1 cellular context compared by ENCODE assay signal in the genomic region with DNA sequence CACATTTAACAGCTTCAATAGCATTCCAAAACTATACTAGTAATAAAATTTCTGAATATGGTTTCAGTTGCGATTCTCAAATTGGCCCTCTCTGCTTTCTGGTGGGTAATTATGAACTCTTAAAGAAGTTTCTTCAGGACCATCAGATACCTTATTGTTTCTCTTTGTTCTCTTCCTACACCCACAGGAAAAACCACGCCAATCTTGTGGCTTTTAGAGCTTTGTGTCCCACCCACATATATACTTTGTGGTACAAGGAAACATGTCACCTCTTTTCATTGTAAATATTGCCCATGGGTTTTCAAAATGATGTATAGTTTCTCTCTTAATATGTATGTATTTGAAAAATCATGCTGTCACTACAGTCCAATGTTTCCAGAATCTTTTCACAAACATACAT.
A peak's percentile ranks its signal among the peaks of the same experiment; 100 is the strongest.
TF ChIP-seq lines count a peak whose summit lies in the region.

No MANE protein-coding gene starts in this region.

TF ChIP-seq in GM12878, 131 proteins besides CTCF, POLR2A, EP300 and RAD21 (continued from another document and continues in another):
- TF ChIP-seq CHD2 (IDR thresholded peaks at IDR 0.05; ENCODE audit: borderline replicate concordance, low read depth, low read length) (no peak), MTA2 (IDR thresholded peaks at IDR 0.05; ENCODE audit: low read depth) (peak; percentile 50; the same call in 1 of the 2 replicates), NR2C2 (IDR thresholded peaks at IDR 0.05; ENCODE audit: borderline replicate concordance, control insufficient read depth, insufficient read length, low read depth) (no peak), ETV6 (conservative IDR thresholded peaks at IDR 0.05 in 1 of 2, IDR thresholded peaks at IDR 0.05 in 1 of 2; ENCODE audit: borderline replicate concordance in 1 of 2, low read depth in 1 of 2) (no peak), STAT3 (IDR thresholded peaks at IDR 0.05; ENCODE audit: low read depth, low read length) (no peak), BRCA1 (IDR thresholded peaks at IDR 0.05; ENCODE audit: low read depth, low read length) (no peak), SIX5 (IDR thresholded peaks at IDR 0.05; ENCODE audit: low read depth, low read length, severe bottlenecking) (no peak), KDM1A (IDR thresholded peaks at IDR 0.05; ENCODE audit: borderline replicate concordance) (no peak), RUNX3 (IDR thresholded peaks at IDR 0.05; ENCODE audit: low read length) (peak; percentile 59), BMI1 (IDR thresholded peaks at IDR 0.05; ENCODE audit: borderline replicate concordance) (no peak), TARDBP (IDR thresholded peaks at IDR 0.05; ENCODE audit: borderline replicate concordance) (no peak), NFIC (IDR thresholded peaks at IDR 0.05; ENCODE audit: low read depth, low read length) (no peak), SMAD1 (IDR thresholded peaks at IDR 0.05; ENCODE audit: low read depth, partially characterized antibody) (no peak), MYC (IDR thresholded peaks at IDR 0.05; ENCODE audit: insufficient read depth, insufficient read length, insufficient replicate concordance, low read length, severe bottlenecking) (no peak), GABPA (IDR thresholded peaks at IDR 0.05; ENCODE audit: low read depth) (no peak), NFXL1 (IDR thresholded peaks at IDR 0.05; ENCODE audit: borderline replicate concordance) (no peak), RCOR1 (conservative IDR thresholded peaks at IDR 0.05; ENCODE audit: low read depth, low read length) (no peak), HDAC6 (IDR thresholded peaks at IDR 0.05; ENCODE audit: unreplicated experiment) (no peak), POU2F2 (IDR thresholded peaks at IDR 0.05; ENCODE audit: borderline replicate concordance, low read depth, low read length) (no peak), ZSCAN29 (IDR thresholded peaks at IDR 0.05) (no peak), CBX3 (IDR thresholded peaks at IDR 0.05; ENCODE audit: borderline replicate concordance, low read depth) (no peak), HCFC1 (IDR thresholded peaks at IDR 0.05; ENCODE audit: low read length) (no peak), ZNF384 (IDR thresholded peaks at IDR 0.05; ENCODE audit: borderline replicate concordance, low read depth, low read length) (no peak), IKZF2 (IDR thresholded peaks at IDR 0.05) (peak in 1 of 2 experiments; percentile 47; a peak in 1 of 4 replicates), RELA (IDR thresholded peaks at IDR 0.05; ENCODE audit: borderline replicate concordance, partially characterized antibody) (no peak)
- TF ChIP-seq, protein P1, sequence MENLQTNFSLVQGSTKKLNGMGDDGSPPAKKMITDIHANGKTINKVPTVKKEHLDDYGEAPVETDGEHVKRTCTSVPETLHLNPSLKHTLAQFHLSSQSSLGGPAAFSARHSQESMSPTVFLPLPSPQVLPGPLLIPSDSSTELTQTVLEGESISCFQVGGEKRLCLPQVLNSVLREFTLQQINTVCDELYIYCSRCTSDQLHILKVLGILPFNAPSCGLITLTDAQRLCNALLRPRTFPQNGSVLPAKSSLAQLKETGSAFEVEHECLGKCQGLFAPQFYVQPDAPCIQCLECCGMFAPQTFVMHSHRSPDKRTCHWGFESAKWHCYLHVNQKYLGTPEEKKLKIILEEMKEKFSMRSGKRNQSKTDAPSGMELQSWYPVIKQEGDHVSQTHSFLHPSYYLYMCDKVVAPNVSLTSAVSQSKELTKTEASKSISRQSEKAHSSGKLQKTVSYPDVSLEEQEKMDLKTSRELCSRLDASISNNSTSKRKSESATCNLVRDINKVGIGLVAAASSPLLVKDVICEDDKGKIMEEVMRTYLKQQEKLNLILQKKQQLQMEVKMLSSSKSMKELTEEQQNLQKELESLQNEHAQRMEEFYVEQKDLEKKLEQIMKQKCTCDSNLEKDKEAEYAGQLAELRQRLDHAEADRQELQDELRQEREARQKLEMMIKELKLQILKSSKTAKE (IDR thresholded peaks at IDR 0.05; ENCODE audit: low read depth, poor library complexity, severe bottlenecking): no peak
- TF ChIP-seq, protein P2, sequence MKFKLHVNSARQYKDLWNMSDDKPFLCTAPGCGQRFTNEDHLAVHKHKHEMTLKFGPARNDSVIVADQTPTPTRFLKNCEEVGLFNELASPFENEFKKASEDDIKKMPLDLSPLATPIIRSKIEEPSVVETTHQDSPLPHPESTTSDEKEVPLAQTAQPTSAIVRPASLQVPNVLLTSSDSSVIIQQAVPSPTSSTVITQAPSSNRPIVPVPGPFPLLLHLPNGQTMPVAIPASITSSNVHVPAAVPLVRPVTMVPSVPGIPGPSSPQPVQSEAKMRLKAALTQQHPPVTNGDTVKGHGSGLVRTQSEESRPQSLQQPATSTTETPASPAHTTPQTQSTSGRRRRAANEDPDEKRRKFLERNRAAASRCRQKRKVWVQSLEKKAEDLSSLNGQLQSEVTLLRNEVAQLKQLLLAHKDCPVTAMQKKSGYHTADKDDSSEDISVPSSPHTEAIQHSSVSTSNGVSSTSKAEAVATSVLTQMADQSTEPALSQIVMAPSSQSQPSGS (IDR thresholded peaks at IDR 0.05; ENCODE audit: low read length): no peak
- TF ChIP-seq, protein P3, sequence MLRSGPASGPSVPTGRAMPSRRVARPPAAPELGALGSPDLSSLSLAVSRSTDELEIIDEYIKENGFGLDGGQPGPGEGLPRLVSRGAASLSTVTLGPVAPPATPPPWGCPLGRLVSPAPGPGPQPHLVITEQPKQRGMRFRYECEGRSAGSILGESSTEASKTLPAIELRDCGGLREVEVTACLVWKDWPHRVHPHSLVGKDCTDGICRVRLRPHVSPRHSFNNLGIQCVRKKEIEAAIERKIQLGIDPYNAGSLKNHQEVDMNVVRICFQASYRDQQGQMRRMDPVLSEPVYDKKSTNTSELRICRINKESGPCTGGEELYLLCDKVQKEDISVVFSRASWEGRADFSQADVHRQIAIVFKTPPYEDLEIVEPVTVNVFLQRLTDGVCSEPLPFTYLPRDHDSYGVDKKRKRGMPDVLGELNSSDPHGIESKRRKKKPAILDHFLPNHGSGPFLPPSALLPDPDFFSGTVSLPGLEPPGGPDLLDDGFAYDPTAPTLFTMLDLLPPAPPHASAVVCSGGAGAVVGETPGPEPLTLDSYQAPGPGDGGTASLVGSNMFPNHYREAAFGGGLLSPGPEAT (IDR thresholded peaks at IDR 0.05; ENCODE audit: low read depth): 0 out of 2 replicates have a peak, but pooled peaks have one; percentile 23
- TF ChIP-seq, protein P4, sequence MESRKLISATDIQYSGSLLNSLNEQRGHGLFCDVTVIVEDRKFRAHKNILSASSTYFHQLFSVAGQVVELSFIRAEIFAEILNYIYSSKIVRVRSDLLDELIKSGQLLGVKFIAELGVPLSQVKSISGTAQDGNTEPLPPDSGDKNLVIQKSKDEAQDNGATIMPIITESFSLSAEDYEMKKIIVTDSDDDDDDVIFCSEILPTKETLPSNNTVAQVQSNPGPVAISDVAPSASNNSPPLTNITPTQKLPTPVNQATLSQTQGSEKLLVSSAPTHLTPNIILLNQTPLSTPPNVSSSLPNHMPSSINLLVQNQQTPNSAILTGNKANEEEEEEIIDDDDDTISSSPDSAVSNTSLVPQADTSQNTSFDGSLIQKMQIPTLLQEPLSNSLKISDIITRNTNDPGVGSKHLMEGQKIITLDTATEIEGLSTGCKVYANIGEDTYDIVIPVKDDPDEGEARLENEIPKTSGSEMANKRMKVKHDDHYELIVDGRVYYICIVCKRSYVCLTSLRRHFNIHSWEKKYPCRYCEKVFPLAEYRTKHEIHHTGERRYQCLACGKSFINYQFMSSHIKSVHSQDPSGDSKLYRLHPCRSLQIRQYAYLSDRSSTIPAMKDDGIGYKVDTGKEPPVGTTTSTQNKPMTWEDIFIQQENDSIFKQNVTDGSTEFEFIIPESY (IDR thresholded peaks at IDR 0.05): no peak
- TF ChIP-seq, protein P5, sequence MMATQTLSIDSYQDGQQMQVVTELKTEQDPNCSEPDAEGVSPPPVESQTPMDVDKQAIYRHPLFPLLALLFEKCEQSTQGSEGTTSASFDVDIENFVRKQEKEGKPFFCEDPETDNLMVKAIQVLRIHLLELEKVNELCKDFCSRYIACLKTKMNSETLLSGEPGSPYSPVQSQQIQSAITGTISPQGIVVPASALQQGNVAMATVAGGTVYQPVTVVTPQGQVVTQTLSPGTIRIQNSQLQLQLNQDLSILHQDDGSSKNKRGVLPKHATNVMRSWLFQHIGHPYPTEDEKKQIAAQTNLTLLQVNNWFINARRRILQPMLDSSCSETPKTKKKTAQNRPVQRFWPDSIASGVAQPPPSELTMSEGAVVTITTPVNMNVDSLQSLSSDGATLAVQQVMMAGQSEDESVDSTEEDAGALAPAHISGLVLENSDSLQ (IDR thresholded peaks at IDR 0.05): peak; percentile 48; the same call in 1 of the 2 replicates
- TF ChIP-seq, protein P6, sequence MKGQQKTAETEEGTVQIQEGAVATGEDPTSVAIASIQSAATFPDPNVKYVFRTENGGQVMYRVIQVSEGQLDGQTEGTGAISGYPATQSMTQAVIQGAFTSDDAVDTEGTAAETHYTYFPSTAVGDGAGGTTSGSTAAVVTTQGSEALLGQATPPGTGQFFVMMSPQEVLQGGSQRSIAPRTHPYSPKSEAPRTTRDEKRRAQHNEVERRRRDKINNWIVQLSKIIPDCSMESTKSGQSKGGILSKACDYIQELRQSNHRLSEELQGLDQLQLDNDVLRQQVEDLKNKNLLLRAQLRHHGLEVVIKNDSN (IDR thresholded peaks at IDR 0.05; ENCODE audit: borderline replicate concordance, extremely low read length, insufficient read depth, low read depth, low read length): no peak
- TF ChIP-seq, protein P7, sequence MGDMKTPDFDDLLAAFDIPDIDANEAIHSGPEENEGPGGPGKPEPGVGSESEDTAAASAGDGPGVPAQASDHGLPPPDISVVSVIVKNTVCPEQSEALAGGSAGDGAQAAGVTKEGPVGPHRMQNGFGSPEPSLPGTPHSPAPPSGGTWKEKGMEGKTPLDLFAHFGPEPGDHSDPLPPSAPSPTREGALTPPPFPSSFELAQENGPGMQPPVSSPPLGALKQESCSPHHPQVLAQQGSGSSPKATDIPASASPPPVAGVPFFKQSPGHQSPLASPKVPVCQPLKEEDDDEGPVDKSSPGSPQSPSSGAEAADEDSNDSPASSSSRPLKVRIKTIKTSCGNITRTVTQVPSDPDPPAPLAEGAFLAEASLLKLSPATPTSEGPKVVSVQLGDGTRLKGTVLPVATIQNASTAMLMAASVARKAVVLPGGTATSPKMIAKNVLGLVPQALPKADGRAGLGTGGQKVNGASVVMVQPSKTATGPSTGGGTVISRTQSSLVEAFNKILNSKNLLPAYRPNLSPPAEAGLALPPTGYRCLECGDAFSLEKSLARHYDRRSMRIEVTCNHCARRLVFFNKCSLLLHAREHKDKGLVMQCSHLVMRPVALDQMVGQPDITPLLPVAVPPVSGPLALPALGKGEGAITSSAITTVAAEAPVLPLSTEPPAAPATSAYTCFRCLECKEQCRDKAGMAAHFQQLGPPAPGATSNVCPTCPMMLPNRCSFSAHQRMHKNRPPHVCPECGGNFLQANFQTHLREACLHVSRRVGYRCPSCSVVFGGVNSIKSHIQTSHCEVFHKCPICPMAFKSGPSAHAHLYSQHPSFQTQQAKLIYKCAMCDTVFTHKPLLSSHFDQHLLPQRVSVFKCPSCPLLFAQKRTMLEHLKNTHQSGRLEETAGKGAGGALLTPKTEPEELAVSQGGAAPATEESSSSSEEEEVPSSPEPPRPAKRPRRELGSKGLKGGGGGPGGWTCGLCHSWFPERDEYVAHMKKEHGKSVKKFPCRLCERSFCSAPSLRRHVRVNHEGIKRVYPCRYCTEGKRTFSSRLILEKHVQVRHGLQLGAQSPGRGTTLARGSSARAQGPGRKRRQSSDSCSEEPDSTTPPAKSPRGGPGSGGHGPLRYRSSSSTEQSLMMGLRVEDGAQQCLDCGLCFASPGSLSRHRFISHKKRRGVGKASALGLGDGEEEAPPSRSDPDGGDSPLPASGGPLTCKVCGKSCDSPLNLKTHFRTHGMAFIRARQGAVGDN (IDR thresholded peaks at IDR 0.05): no peak
- TF ChIP-seq, protein P8, sequence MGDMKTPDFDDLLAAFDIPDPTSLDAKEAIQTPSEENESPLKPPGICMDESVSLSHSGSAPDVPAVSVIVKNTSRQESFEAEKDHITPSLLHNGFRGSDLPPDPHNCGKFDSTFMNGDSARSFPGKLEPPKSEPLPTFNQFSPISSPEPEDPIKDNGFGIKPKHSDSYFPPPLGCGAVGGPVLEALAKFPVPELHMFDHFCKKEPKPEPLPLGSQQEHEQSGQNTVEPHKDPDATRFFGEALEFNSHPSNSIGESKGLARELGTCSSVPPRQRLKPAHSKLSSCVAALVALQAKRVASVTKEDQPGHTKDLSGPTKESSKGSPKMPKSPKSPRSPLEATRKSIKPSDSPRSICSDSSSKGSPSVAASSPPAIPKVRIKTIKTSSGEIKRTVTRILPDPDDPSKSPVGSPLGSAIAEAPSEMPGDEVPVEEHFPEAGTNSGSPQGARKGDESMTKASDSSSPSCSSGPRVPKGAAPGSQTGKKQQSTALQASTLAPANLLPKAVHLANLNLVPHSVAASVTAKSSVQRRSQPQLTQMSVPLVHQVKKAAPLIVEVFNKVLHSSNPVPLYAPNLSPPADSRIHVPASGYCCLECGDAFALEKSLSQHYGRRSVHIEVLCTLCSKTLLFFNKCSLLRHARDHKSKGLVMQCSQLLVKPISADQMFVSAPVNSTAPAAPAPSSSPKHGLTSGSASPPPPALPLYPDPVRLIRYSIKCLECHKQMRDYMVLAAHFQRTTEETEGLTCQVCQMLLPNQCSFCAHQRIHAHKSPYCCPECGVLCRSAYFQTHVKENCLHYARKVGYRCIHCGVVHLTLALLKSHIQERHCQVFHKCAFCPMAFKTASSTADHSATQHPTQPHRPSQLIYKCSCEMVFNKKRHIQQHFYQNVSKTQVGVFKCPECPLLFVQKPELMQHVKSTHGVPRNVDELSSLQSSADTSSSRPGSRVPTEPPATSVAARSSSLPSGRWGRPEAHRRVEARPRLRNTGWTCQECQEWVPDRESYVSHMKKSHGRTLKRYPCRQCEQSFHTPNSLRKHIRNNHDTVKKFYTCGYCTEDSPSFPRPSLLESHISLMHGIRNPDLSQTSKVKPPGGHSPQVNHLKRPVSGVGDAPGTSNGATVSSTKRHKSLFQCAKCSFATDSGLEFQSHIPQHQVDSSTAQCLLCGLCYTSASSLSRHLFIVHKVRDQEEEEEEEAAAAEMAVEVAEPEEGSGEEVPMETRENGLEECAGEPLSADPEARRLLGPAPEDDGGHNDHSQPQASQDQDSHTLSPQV (IDR thresholded peaks at IDR 0.05): no peak
- TF ChIP-seq, protein P9, sequence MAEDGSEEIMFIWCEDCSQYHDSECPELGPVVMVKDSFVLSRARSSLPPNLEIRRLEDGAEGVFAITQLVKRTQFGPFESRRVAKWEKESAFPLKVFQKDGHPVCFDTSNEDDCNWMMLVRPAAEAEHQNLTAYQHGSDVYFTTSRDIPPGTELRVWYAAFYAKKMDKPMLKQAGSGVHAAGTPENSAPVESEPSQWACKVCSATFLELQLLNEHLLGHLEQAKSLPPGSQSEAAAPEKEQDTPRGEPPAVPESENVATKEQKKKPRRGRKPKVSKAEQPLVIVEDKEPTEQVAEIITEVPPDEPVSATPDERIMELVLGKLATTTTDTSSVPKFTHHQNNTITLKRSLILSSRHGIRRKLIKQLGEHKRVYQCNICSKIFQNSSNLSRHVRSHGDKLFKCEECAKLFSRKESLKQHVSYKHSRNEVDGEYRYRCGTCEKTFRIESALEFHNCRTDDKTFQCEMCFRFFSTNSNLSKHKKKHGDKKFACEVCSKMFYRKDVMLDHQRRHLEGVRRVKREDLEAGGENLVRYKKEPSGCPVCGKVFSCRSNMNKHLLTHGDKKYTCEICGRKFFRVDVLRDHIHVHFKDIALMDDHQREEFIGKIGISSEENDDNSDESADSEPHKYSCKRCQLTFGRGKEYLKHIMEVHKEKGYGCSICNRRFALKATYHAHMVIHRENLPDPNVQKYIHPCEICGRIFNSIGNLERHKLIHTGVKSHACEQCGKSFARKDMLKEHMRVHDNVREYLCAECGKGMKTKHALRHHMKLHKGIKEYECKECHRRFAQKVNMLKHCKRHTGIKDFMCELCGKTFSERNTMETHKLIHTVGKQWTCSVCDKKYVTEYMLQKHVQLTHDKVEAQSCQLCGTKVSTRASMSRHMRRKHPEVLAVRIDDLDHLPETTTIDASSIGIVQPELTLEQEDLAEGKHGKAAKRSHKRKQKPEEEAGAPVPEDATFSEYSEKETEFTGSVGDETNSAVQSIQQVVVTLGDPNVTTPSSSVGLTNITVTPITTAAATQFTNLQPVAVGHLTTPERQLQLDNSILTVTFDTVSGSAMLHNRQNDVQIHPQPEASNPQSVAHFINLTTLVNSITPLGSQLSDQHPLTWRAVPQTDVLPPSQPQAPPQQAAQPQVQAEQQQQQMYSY (CRISPR knock-in tag; IDR thresholded peaks at IDR 0.05): no peak
